ENCODE assay signal across 25 cellular contexts in the genomic region with DNA sequence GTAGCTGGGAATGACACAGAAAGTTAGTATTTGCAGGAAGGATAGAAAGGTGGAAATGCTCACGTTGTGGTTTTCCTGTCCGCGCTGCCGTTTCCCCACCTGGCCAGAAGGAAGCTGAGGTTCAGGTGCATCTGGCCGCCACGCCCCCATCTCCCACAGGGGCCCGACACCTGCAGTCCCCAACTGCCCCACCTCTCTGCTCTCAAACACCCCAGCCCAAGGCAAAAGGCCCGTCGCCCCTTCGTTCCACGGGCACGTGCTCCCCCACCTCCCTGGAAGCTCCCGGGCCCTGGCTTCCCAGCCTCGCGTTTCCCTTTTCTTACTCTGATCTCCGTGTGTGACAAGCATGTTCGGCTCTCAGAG.
"Had no signal": no experiment of that assay in that cellular context is flagged by ENCODE, and none has a peak within 500 bp of the region (broad histone marks: within the 10 kb centered on the region; RNA-seq: fewer than 3 reads in every experiment).

No MANE protein-coding gene starts in this region.

- H3K27ac ChIP-seq: adrenal gland, body of pancreas, breast epithelium had no signal

- H3K9me3 Mint-ChIP-seq: activated naive CD4-positive, alpha-beta T cell treated with anti-CD3 and anti-CD28 coated beads, Interleukin-2, amount 50 U/mL, for 24 hours had no signal

- H3K27me3 Mint-ChIP-seq: activated CD4-positive, alpha-beta T cell treated with anti-CD3 and anti-CD28 coated beads, Interleukin-2, amount 10 ng/mL, durations not matched to agents 7 days and 5 days had no signal

- H3K36me3 ChIP-seq: adrenal gland, breast epithelium had no signal

- H3K4me3 Mint-ChIP-seq: activated CD4-positive, alpha-beta T cell treated with anti-CD3 and anti-CD28 coated beads, Interleukin-2, amount 10 ng/mL, durations not matched to agents 7 days and 5 days; activated CD8-positive, alpha-beta T cell treated with anti-CD3 and anti-CD28 coated beads, Interleukin-2, amount 10 ng/mL, durations not matched to agents 7 days and 5 days; activated naive CD4-positive, alpha-beta T cell treated with anti-CD3 and anti-CD28 coated beads, Interleukin-2, amount 50 U/mL, for 24 hours; activated T-cell treated with anti-CD3 and anti-CD28 coated beads, Interleukin-2, amount 50 U/mL, for 24 hours had no signal

- H3K4me1 ChIP-seq: adrenal gland, body of pancreas, breast epithelium had no signal

- H3K27ac Mint-ChIP-seq: activated CD4-positive, alpha-beta T cell treated with anti-CD3 and anti-CD28 coated beads, Interleukin-2, amount 10 ng/mL, durations not matched to agents 7 days and 5 days; activated CD8-positive, alpha-beta T cell treated with anti-CD3 and anti-CD28 coated beads, Interleukin-2, amount 10 ng/mL, durations not matched to agents 7 days and 5 days; activated naive CD4-positive, alpha-beta T cell treated with anti-CD3 and anti-CD28 coated beads, Interleukin-2, amount 50 U/mL, for 24 hours; activated T-cell treated with anti-CD3 and anti-CD28 coated beads, Interleukin-2, amount 50 U/mL, for 24 hours; activated T-helper 2 cell treated with anti-CD3 and anti-CD28 coated beads, Interferon-gamma antibody, Interleukin-2, Interleukin-4, amounts not matched to agents 10 μg/mL and 5 μg/mL and 100 μg/mL, durations not matched to agents 14 hours and 24 hours and 36 hours had no signal

- H3K4me1 Mint-ChIP-seq: activated CD4-positive, alpha-beta T cell treated with anti-CD3 and anti-CD28 coated beads, Interleukin-2, amount 10 ng/mL, durations not matched to agents 7 days and 5 days; activated naive CD4-positive, alpha-beta T cell treated with anti-CD3 and anti-CD28 coated beads, Interleukin-2, amount 50 U/mL, for 24 hours had no signal

- H3K9me3 ChIP-seq: adrenal gland, body of pancreas, breast epithelium had no signal

- H3K4me3 ChIP-seq: adrenal gland, body of pancreas, breast epithelium had no signal

- H3K27me3 ChIP-seq: adrenal gland, body of pancreas had no signal

- DNase-seq: activated CD4-positive, alpha-beta T cell treated with anti-CD3 and anti-CD28 coated beads, Interleukin-2, amount 10 ng/mL, durations not matched to agents 7 days and 5 days; activated CD4-positive, alpha-beta T cell treated with anti-CD3 and anti-CD28 coated beads, Interleukin-2, amount 50 U/mL, for 48 hours; activated CD8-positive, alpha-beta T cell treated with anti-CD3 and anti-CD28 coated beads, Interleukin-2, amount 10 ng/mL, durations not matched to agents 7 days and 5 days; activated gamma-delta T cell; activated naive CD4-positive, alpha-beta T cell treated with Interleukin-2 at 50 U/mL for 16 hours; adrenal gland; body of pancreas; caudate nucleus; cerebellar nuclear complex; KBM-7; MV-4-11; NCI-H1092; NCI-H1436 treated with DMSO at 0.1 percent for 48 hours; NCI-H1694 treated with DMSO at 0.1 percent for 48 hours; NCI-H2029; NCI-H2107; NCI-H2171; NCI-H510A; NCI-H748 treated with DMSO at 0.1 percent for 48 hours; SIG-M5; SW 1271 had no signal

- H3K36me3 Mint-ChIP-seq: activated naive CD4-positive, alpha-beta T cell treated with anti-CD3 and anti-CD28 coated beads, Interleukin-2, amount 50 U/mL, for 24 hours had no signal
